Comparison of ENCODE assay signal across 15 cellular contexts in the genomic region with DNA sequence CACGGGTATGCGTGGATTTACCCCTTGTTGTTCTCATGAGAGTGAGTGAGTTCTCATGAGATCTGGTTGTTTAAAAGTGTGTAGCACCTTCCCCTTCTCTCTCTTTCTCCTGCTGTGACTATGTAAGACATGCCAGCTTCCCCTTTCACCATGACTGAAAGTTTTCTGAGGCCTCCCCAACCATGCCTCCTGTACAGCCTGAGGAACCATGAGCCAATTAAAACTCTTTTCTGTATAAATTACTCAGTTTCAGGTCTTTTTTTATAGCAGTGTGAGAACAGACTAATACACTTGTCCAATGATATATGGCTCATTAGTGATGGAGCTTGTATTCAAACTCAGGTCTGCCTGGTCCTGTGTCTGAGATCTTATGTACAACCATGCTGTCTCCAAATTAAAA. TPM values are rescaled to one million over a fixed set of nuclear protein-coding genes. Genes with fewer than 3 reads are reported as not detected.
DNase-seq lines count a peak whose midpoint lies in the region; ATAC-seq and TF ChIP-seq lines count a peak whose summit lies in the region.
"Had no signal": no experiment of that assay in that cellular context is flagged by ENCODE, and none has a peak within 500 bp of the region (broad histone marks: within the 10 kb centered on the region; RNA-seq: fewer than 3 reads in every experiment).

No MANE protein-coding gene starts in this region.

- no peak for TF ChIP-seq CTCF in progenitor cell of endocrine pancreas (IDR thresholded peaks at IDR 0.05; ENCODE audit: unreplicated experiment)

- ATAC-seq in GM19397 (IDR thresholded peaks at IDR 0.05; ENCODE audit: unreplicated experiment) (peak; percentile 97), HG02884 (IDR thresholded peaks at IDR 0.05; ENCODE audit: unreplicated experiment) (peak; percentile 98), HG03575 (IDR thresholded peaks at IDR 0.05; ENCODE audit: extremely low read depth, insufficient number of reproducible peaks, low FRiP score, unreplicated experiment) (peak; percentile 80)
- ATAC-seq: activated CD4-positive, alpha-beta T cell treated with anti-CD3 and anti-CD28 coated beads for 36 hours had no signal

- DNase-seq in GDM1 (lab: John Stamatoyannopoulos, UW) = peak; percentile 14
- DNase-seq in progenitor cell of endocrine pancreas (ENCODE audit: low spot score, unreplicated experiment) = no peak
- DNase-seq in NCI-H2029 (lab: John Stamatoyannopoulos, UW) = no peak
- DNase-seq in NCI-H510A (lab: John Stamatoyannopoulos, UW) = no peak
- no peak for DNase-seq in NCI-H2171 (lab: John Stamatoyannopoulos, UW)
- DNase-seq: activated CD4-positive, alpha-beta T cell treated with anti-CD3 and anti-CD28 coated beads for 36 hours; DMS53; effector CD4-positive, alpha-beta T cell; IMR-90; posterior cingulate gyrus; stimulated activated CD4-positive, alpha-beta T cell treated with anti-CD3 and anti-CD28 coated beads, Interleukin-4, amount 100 ng/mL, for 24 hours had no signal

- peaks cover 35% of the 10 kb centered on the region for H3K9me3 Mint-ChIP-seq in progenitor cell of endocrine pancreas (ENCODE audit: low read depth)

- no peak overlapping the region for H3K4me3 Mint-ChIP-seq in progenitor cell of endocrine pancreas (ENCODE audit: low read depth)
- H3K4me3 Mint-ChIP-seq: activated CD4-positive, alpha-beta T cell treated with anti-CD3 and anti-CD28 coated beads for 36 hours had no signal

- H3K4me1 Mint-ChIP-seq in progenitor cell of endocrine pancreas (ENCODE audit: low read depth) = no peaks in the 10 kb centered on the region
- H3K4me1 Mint-ChIP-seq: activated CD4-positive, alpha-beta T cell treated with anti-CD3 and anti-CD28 coated beads for 36 hours had no signal

- H3K27ac Mint-ChIP-seq in progenitor cell of endocrine pancreas = no peak overlapping the region
- H3K27ac Mint-ChIP-seq: activated CD4-positive, alpha-beta T cell treated with anti-CD3 and anti-CD28 coated beads for 36 hours had no signal

- no peaks in the 10 kb centered on the region for H3K36me3 Mint-ChIP-seq in progenitor cell of endocrine pancreas (ENCODE audit: insufficient read depth)

- no peaks in the 10 kb centered on the region for H3K27me3 Mint-ChIP-seq in progenitor cell of endocrine pancreas
- H3K27me3 Mint-ChIP-seq: activated CD4-positive, alpha-beta T cell treated with anti-CD3 and anti-CD28 coated beads for 36 hours had no signal

RNA-seq across cellular contexts. Expression of gene RTL3, which starts 28.5 kb away (rescaled TPM):
- total RNA-seq in progenitor cell of endocrine pancreas = not detected in 2 replicates
- total RNA-seq: activated CD4-positive, alpha-beta T cell treated with anti-CD3 and anti-CD28 coated beads for 36 hours; lung microvascular endothelial cell had no signal

RNA-seq across cellular contexts. Expression of gene LPAR4, which starts 59.9 kb away (rescaled TPM):
- 0.87 and 1.0 TPM in 2 replicates for total RNA-seq in progenitor cell of endocrine pancreas
- total RNA-seq: activated CD4-positive, alpha-beta T cell treated with anti-CD3 and anti-CD28 coated beads for 36 hours; IMR-90; lung microvascular endothelial cell had no signal
